ENCODE assay signal across 15 cellular contexts in the genomic region with DNA sequence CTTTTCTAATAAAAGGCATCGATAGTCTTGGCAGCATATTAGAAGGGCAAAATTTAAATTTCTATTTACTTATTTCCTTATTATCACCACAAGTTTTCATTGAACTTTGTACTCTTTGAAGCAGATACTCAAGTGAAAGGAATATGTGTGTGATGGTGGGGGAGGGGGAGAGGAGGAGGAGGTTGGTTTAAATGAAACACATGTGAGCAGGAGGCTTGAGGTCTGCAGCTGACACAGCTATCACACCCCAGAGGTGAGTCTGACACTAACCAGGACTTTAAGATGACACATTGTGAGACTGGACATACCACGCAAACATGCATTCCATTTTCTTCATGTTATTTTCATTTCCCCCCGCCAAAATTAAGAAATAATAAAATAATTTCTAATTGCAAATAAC.
A peak's percentile ranks its signal among the peaks of the same experiment; 100 is the strongest.
DNase-seq lines count a peak whose midpoint lies in the region; ATAC-seq, FAIRE-seq and TF ChIP-seq lines count a peak whose summit lies in the region.
"Had no signal": no experiment of that assay in that cellular context is flagged by ENCODE, and none has a peak within 500 bp of the region (broad histone marks: within the 10 kb centered on the region; RNA-seq: fewer than 3 reads in every experiment).

No MANE protein-coding gene starts in this region.

- no peaks in the 10 kb centered on the region for H3K9me3 Mint-ChIP-seq in astrocyte (ENCODE audit: unreplicated experiment)
- H3K9me3 Mint-ChIP-seq: activated naive CD4-positive, alpha-beta T cell treated with anti-CD3 and anti-CD28 coated beads for 36 hours; stimulated activated effector memory CD8-positive, alpha-beta T cell treated with anti-CD3 and anti-CD28 coated beads, Interleukin-12 subunit alpha, Interleukin-12 subunit beta, amount 100 ng/mL, for 72 hours had no signal

- no peak overlapping the region for H3K9ac ChIP-seq in astrocyte (ENCODE audit: low read length)
- H3K9ac ChIP-seq in mesendoderm (ENCODE audit: low read length), result no peak overlapping the region

- no peak overlapping the region for H3K18ac ChIP-seq in mesendoderm (ENCODE audit: low read length)

- intact Hi-C loops in A673 (cut with micrococcal nuclease; ENCODE audit: unreplicated experiment), result no loop called here

- H3K79me1 ChIP-seq in mesendoderm (ENCODE audit: low read length), result no peaks in the 10 kb centered on the region

- DNase-seq in astrocyte (ENCODE audit: low read depth) (peak; percentile 16), mesendoderm (peak; percentile 29), CD1c-positive myeloid dendritic cell (ENCODE audit: extremely low spot score) (no peak), NCI-H82 (lab: John Stamatoyannopoulos, UW) (no peak), A673 (ENCODE audit: low spot score) (no peak), kidney glomerular epithelial cell (lab: John Stamatoyannopoulos, UW) (no peak)
- DNase-seq: activated naive CD4-positive, alpha-beta T cell treated with anti-CD3 and anti-CD28 coated beads for 36 hours; effector CD8-positive, alpha-beta T cell; NCI-H1092 treated with DMSO at 0.1 percent for 48 hours; SHP77; stimulated activated CD4-positive, alpha-beta T cell treated with anti-CD3 and anti-CD28 coated beads, Interleukin-4, amount 100 ng/mL, for 1 hour had no signal

- H4K5ac ChIP-seq in mesendoderm (ENCODE audit: low read length), result no peak overlapping the region

- H3K27me3 ChIP-seq in astrocyte (ENCODE audit: insufficient read depth, low read length), result no peaks in the 10 kb centered on the region
- H3K27me3 ChIP-seq in mesendoderm (ENCODE audit: insufficient read depth, low read length, poor library complexity), result no peaks in the 10 kb centered on the region
- H3K27me3 ChIP-seq in A673 (replicated peaks; ENCODE audit: insufficient read depth, low read depth, low read length, poor library complexity), result no peaks in the 10 kb centered on the region

- no peak for FAIRE-seq in astrocyte (lab: Jason Lieb, UNC)

- TF ChIP-seq CTCF in astrocyte (IDR thresholded peaks at IDR 0.05; ENCODE audit: insufficient read depth, low read depth, low read length) (no peak), A673 (conservative IDR thresholded peaks at IDR 0.05; ENCODE audit: low read depth, low read length) (no peak)

- H3K27ac Mint-ChIP-seq in astrocyte (ENCODE audit: unreplicated experiment), result peak overlapping the region; percentile 81
- H3K27ac Mint-ChIP-seq: activated naive CD4-positive, alpha-beta T cell treated with anti-CD3 and anti-CD28 coated beads for 36 hours; B cell; stimulated activated effector memory CD8-positive, alpha-beta T cell treated with anti-CD3 and anti-CD28 coated beads, Interleukin-12 subunit alpha, Interleukin-12 subunit beta, amount 100 ng/mL, for 72 hours had no signal

- H2AK5ac ChIP-seq in mesendoderm (ENCODE audit: low read length), result no peak overlapping the region

- H2AFZ ChIP-seq in astrocyte (ENCODE audit: low read depth, low read length), result no peak overlapping the region

- no peaks in the 10 kb centered on the region for H3K79me2 ChIP-seq in astrocyte (ENCODE audit: insufficient read depth, low read length)
- H3K79me2 ChIP-seq in mesendoderm (ENCODE audit: control insufficient read depth, insufficient read depth, low read length), result no peaks in the 10 kb centered on the region

- ATAC-seq in GM18511 (IDR thresholded peaks at IDR 0.05; ENCODE audit: unreplicated experiment) (peak; percentile 61), HG03442 (IDR thresholded peaks at IDR 0.05; ENCODE audit: unreplicated experiment) (peak; percentile 58)
- ATAC-seq: stimulated activated effector memory CD8-positive, alpha-beta T cell treated with anti-CD3 and anti-CD28 coated beads, Interleukin-12 subunit alpha, Interleukin-12 subunit beta, amount 100 ng/mL, for 72 hours had no signal

- H3K56ac ChIP-seq in mesendoderm (ENCODE audit: low read length), result no peak overlapping the region

- H3K23ac ChIP-seq in mesendoderm (ENCODE audit: low read length), result no peak overlapping the region

- POLR2A ChIA-PET in A673 (lab: Charles Lee; ENCODE audit: low non-redundant PET), result no interaction called here

- no peaks in the 10 kb centered on the region for H3K36me3 ChIP-seq in astrocyte (ENCODE audit: insufficient read depth, low read length)
- H3K36me3 ChIP-seq in mesendoderm (ENCODE audit: control insufficient read depth, insufficient read depth, low read length), result no peaks in the 10 kb centered on the region
- no peaks in the 10 kb centered on the region for H3K36me3 ChIP-seq in A673 (ENCODE audit: insufficient read depth, low read length, poor library complexity, severe bottlenecking)

- no peak overlapping the region for H4K8ac ChIP-seq in mesendoderm (ENCODE audit: low read depth, low read length)

- H3K4me3 Mint-ChIP-seq in astrocyte (ENCODE audit: unreplicated experiment), result no peak overlapping the region
- H3K4me3 Mint-ChIP-seq: activated naive CD4-positive, alpha-beta T cell treated with anti-CD3 and anti-CD28 coated beads for 36 hours; B cell; stimulated activated effector memory CD8-positive, alpha-beta T cell treated with anti-CD3 and anti-CD28 coated beads, Interleukin-12 subunit alpha, Interleukin-12 subunit beta, amount 100 ng/mL, for 72 hours had no signal

- H3K27ac ChIP-seq in astrocyte (ENCODE audit: low read depth, low read length) (peak overlapping the region; percentile 80), mesendoderm (ENCODE audit: low read depth, low read length) (no peak overlapping the region), A673 (ENCODE audit: low read depth, low read length, poor library complexity, severe bottlenecking) (no peak overlapping the region)

- no TSS peak for BruUV-seq in A673 (replicated peaks; lab: Mats Ljungman, UMichigan)

- H4K20me1 ChIP-seq in astrocyte (ENCODE audit: insufficient read depth, low read length), result no peaks in the 10 kb centered on the region

- H3K9me3 ChIP-seq in astrocyte (ENCODE audit: insufficient read depth, low read depth, low read length), result no peaks in the 10 kb centered on the region
- H3K9me3 ChIP-seq in A673 (ENCODE audit: low read depth, low read length, poor library complexity, severe bottlenecking), result no peaks in the 10 kb centered on the region

- WGBS in mesendoderm (ENCODE audit: extremely low coverage, insufficient coverage, low lambda C conversion rate), result no CpG with 5 or more reads among the region's 3 CpGs

- H3K4me3 ChIP-seq in astrocyte (ENCODE audit: insufficient read depth, low read depth, low read length) (no peak overlapping the region), mesendoderm (ENCODE audit: low read length) (no peak overlapping the region), A673 (ENCODE audit: low read depth, low read length, poor library complexity, severe bottlenecking) (no peak overlapping the region)

- no peaks in the 10 kb centered on the region for H3K36me3 Mint-ChIP-seq in astrocyte (ENCODE audit: low read depth, unreplicated experiment)
- H3K36me3 Mint-ChIP-seq: stimulated activated effector memory CD8-positive, alpha-beta T cell treated with anti-CD3 and anti-CD28 coated beads, Interleukin-12 subunit alpha, Interleukin-12 subunit beta, amount 100 ng/mL, for 72 hours had no signal

- no peak overlapping the region for H2BK120ac ChIP-seq in mesendoderm (ENCODE audit: low read depth, low read length)

- no peak overlapping the region for H3K4ac ChIP-seq in mesendoderm (ENCODE audit: low read depth, low read length)

- no peak overlapping the region for H2BK5ac ChIP-seq in mesendoderm (ENCODE audit: low read length)

- H2BK15ac ChIP-seq in mesendoderm (replicated peaks; ENCODE audit: low read depth), result no peak overlapping the region

- H3K4me1 ChIP-seq in astrocyte (ENCODE audit: insufficient read depth, low read length) (peaks cover 29% of the 10 kb centered on the region), mesendoderm (ENCODE audit: control insufficient read depth, low read depth, low read length) (no peaks in the 10 kb centered on the region), A673 (ENCODE audit: insufficient read depth, low read length, poor library complexity, severe bottlenecking) (peaks cover 17% of the 10 kb centered on the region)

- CTCF ChIA-PET in A673 (lab: Charles Lee), result no interaction called here

- no peaks in the 10 kb centered on the region for H3K27me3 Mint-ChIP-seq in astrocyte (ENCODE audit: low read depth, unreplicated experiment)
- H3K27me3 Mint-ChIP-seq: B cell had no signal

- H3K4me2 ChIP-seq in astrocyte (ENCODE audit: low read length) (peak overlapping the region; percentile 28), mesendoderm (ENCODE audit: low read length) (no peak overlapping the region)

- H3K4me1 Mint-ChIP-seq in astrocyte (ENCODE audit: low read depth, unreplicated experiment), result peaks cover 17% of the 10 kb centered on the region
- H3K4me1 Mint-ChIP-seq: B cell; stimulated activated effector memory CD8-positive, alpha-beta T cell treated with anti-CD3 and anti-CD28 coated beads, Interleukin-12 subunit alpha, Interleukin-12 subunit beta, amount 100 ng/mL, for 72 hours had no signal

Comparison
In these comparisons a context has a peak if more than half of its experiments do, and no peak if none do; other contexts are left out.
1. DNase-seq: peak in astrocyte (single experiment) and mesendoderm (single experiment); none in CD1c-positive myeloid dendritic cell (single experiment), NCI-H82 (single experiment), A673 (single experiment) and kidney glomerular epithelial cell (single experiment).